In genomic region chr6:16332175-16332542, GRCh38 we compare ENCODE assay signal across 8 cellular contexts.
DNase-seq lines count a peak whose midpoint lies in the region; TF ChIP-seq lines count a peak whose summit lies in the region.

No MANE protein-coding gene starts in this region.

- no peaks in the 10 kb centered on the region for H3K9me3 ChIP-seq in HAP-1
- no peaks in the 10 kb centered on the region for H3K9me3 ChIP-seq in SJSA1 (replicated peaks)
- no peaks in the 10 kb centered on the region for H3K9me3 ChIP-seq in parathyroid adenoma (ENCODE audit: control insufficient read depth, low read length)

- H2AFZ ChIP-seq in parathyroid adenoma, result no peak overlapping the region

- H3K79me2 ChIP-seq in parathyroid adenoma, result no peaks in the 10 kb centered on the region

- DNase-seq in GM10266 (ENCODE audit: extremely low spot score), result peak; percentile 86
- DNase-seq in HAP-1 (ENCODE audit: low spot score in 2 of 2), result peak; percentile 78 to 90
- DNase-seq in LoVo (ENCODE audit: low spot score), result peak; percentile 67
- peak; percentile 72 to 75 for DNase-seq in SJSA1 (ENCODE audit: low read depth in 1 of 2, low spot score in 2 of 2)
- peak; percentile 84 for DNase-seq in activated naive CD4-positive, alpha-beta T cell treated with Interleukin-2 at 50 U/mL for 16 hours
- DNase-seq in glomerular endothelial cell (ENCODE audit: extremely low read depth, low read depth, low spot score), result peak; percentile 68
- DNase-seq in ureter (ENCODE audit: low spot score), result peak; percentile 87

- no peak overlapping the region for H3K9ac ChIP-seq in parathyroid adenoma

- no peak overlapping the region for H3K27ac ChIP-seq in SJSA1
- no peak overlapping the region for H3K27ac ChIP-seq in parathyroid adenoma

- H3K4me2 ChIP-seq in parathyroid adenoma (ENCODE audit: low read length), result no peak overlapping the region

- H3K4me1 ChIP-seq in HAP-1 (peaks cover 6% of the 10 kb centered on the region), SJSA1 (replicated peaks) (peaks cover 33% of the 10 kb centered on the region), parathyroid adenoma (peaks cover 13% of the 10 kb centered on the region)

- TF ChIP-seq CTCF in GM10266 (IDR thresholded peaks at IDR 0.05; ENCODE audit: control insufficient read depth, insufficient read depth, low read depth, missing control alignments) (peak; percentile 76), parathyroid adenoma (IDR thresholded peaks at IDR 0.05) (peak; percentile 95)

- H3K4me3 ChIP-seq in HAP-1, result no peak overlapping the region
- H3K4me3 ChIP-seq in SJSA1, result no peak overlapping the region
- no peak overlapping the region for H3K4me3 ChIP-seq in parathyroid adenoma (ENCODE audit: low read depth, low read length)

- H3K36me3 ChIP-seq in HAP-1 (replicated peaks) (no peaks in the 10 kb centered on the region), SJSA1 (no peaks in the 10 kb centered on the region), parathyroid adenoma (ENCODE audit: control insufficient read depth, insufficient read depth, low read length) (no peaks in the 10 kb centered on the region)

- H3K27me3 ChIP-seq in HAP-1 (ENCODE audit: low read depth) (no peaks in the 10 kb centered on the region), SJSA1 (replicated peaks) (no peaks in the 10 kb centered on the region), parathyroid adenoma (ENCODE audit: control insufficient read depth, insufficient read depth, low read length) (no peaks in the 10 kb centered on the region)

- in situ Hi-C loops in HAP-1 (cut with MboI; ENCODE audit: low sequenced_read_pairs), result loop anchor here (10.0 kb wide), 2 partner anchors 433 to 633 kb away; partner anchors contain the start of gene ATXN1
